ENCODE assay signal across 13 cellular contexts in the genomic region with DNA sequence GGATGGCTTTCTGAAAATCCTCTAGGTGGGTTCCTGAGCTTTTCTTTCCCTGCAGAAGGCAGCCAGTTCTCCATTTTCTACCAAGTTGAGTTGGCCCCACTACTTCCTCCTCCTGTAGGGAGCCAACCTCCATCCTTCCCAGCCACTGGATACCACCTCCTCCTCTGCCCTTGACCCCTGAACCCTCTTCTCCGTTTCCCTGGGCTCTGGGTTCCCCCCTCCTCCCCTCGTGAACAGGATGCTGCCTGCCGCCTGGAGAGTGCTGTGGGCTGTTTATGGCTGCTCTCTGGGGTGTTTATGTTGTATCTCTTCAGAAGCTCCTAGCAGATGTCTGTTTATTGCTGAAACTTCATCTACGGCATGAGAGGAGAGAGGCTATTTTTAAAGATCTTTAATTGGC. TPM values are rescaled to one million over a fixed set of nuclear protein-coding genes. Genes with fewer than 3 reads are reported as not detected.
A peak's percentile ranks its signal among the peaks of the same experiment; 100 is the strongest.
DNase-seq lines count a peak whose midpoint lies in the region; ATAC-seq, FAIRE-seq and TF ChIP-seq lines count a peak whose summit lies in the region.
"Had no signal": no experiment of that assay in that cellular context is flagged by ENCODE, and none has a peak within 500 bp of the region (broad histone marks: within the 10 kb centered on the region; RNA-seq: fewer than 3 reads in every experiment).

No MANE protein-coding gene starts in this region.

- no peaks in the 10 kb centered on the region for H3K27me3 ChIP-seq in BLaER1 treated with 17β-estradiol and CSF1 and Interleukin-3, amounts not matched to agents 10 nM and 100 nM
- no peaks in the 10 kb centered on the region for H3K27me3 ChIP-seq in HL-60 (ENCODE audit: insufficient read depth, poor library complexity, severe bottlenecking)
- no peaks in the 10 kb centered on the region for H3K27me3 ChIP-seq in K562 (ENCODE audit: control insufficient read depth in 2 of 2, insufficient read depth in 2 of 2, low read length in 2 of 2)
- no peaks in the 10 kb centered on the region for H3K27me3 ChIP-seq in right lobe of liver
- no peaks in the 10 kb centered on the region for H3K27me3 ChIP-seq in naive thymus-derived CD4-positive, alpha-beta T cell (ENCODE audit: control insufficient read depth in 2 of 2, insufficient read depth in 2 of 2, low read length in 2 of 2)

- peaks cover 9 to 33% of the 10 kb centered on the region in 2 donors for H3K4me1 Mint-ChIP-seq in immature natural killer cell
- peaks cover 4 to 72% (median 10%) of the 10 kb centered on the region in 7 donors for H3K4me1 Mint-ChIP-seq in naive thymus-derived CD4-positive, alpha-beta T cell

- TF ChIP-seq POLR2A in K562 (conservative IDR thresholded peaks at IDR 0.05) (no peak), right lobe of liver (IDR thresholded peaks at IDR 0.05) (no peak)

- H3K4me1 ChIP-seq in BLaER1 treated with 17β-estradiol and CSF1 and Interleukin-3, amounts not matched to agents 10 nM and 100 nM = peaks cover 38 to 76% (median 51%) of the 10 kb centered on the region in 10 experiments
- peaks cover 65 to 76% of the 10 kb centered on the region in 2 experiments for H3K4me1 ChIP-seq in K562 (replicated peaks in 1 of 2; ENCODE audit: control insufficient read depth in 2 of 2, insufficient read depth in 2 of 2, low read length in 2 of 2)
- H3K4me1 ChIP-seq in right lobe of liver = peaks cover 0 to under 1% (median 0%) of the 10 kb centered on the region in 4 donors
- no peaks in the 10 kb centered on the region for H3K4me1 ChIP-seq in naive thymus-derived CD4-positive, alpha-beta T cell (ENCODE audit: control insufficient read depth in 2 of 2, insufficient read depth in 2 of 2, low read length in 2 of 2)

- TF ChIP-seq EP300 in K562 (IDR thresholded peaks at IDR 0.05; ENCODE audit: low read length) = no peak

- H2AFZ ChIP-seq in K562 (ENCODE audit: low read depth, low read length) = no peak overlapping the region

- no peaks in the 10 kb centered on the region for H3K36me3 ChIP-seq in BLaER1 treated with 17β-estradiol and CSF1 and Interleukin-3, amounts not matched to agents 10 nM and 100 nM
- peaks cover 14% of the 10 kb centered on the region for H3K36me3 ChIP-seq in K562 (ENCODE audit: control insufficient read depth, insufficient read depth, low read length)
- no peaks in the 10 kb centered on the region for H3K36me3 ChIP-seq in right lobe of liver
- no peaks in the 10 kb centered on the region for H3K36me3 ChIP-seq in naive thymus-derived CD4-positive, alpha-beta T cell (ENCODE audit: control insufficient read depth in 2 of 3, insufficient read depth in 3 of 3, low read length in 3 of 3)

- no TSS peak for BruUV-seq in K562 (replicated peaks; lab: Mats Ljungman, UMichigan)

- TF ChIP-seq CTCF in HL-60 (IDR thresholded peaks at IDR 0.05; ENCODE audit: insufficient read depth, low read length) = no peak
- TF ChIP-seq CTCF in K562 (IDR thresholded peaks at IDR 0.05 in 2 of 3, conservative IDR thresholded peaks at IDR 0.05 in 1 of 3; ENCODE audit: insufficient read depth in 2 of 3, low read depth in 1 of 3, low read length in 3 of 3) = peak; percentile 11 to 29 (median 23); a peak in 2 of 6 replicates
- no peak for TF ChIP-seq CTCF in right lobe of liver (IDR thresholded peaks at IDR 0.05)

- no peak for ATAC-seq in K562
- peak in 3 of 4 donors; percentile 11 to 31 (median 29) for ATAC-seq in right lobe of liver
- ATAC-seq in naive thymus-derived CD4-positive, alpha-beta T cell = no peak

- TF ChIP-seq RAD21 in K562 (CRISPR knock-in tag; conservative IDR thresholded peaks at IDR 0.05 in 1 of 2, IDR thresholded peaks at IDR 0.05 in 1 of 2) = no peak

- POLR2A ChIA-PET in K562 (lab: Yijun Ruan, JAX) = interaction anchor here (0.8 to 1.4 kb wide), 3 partner anchors 8 to 13 kb away, joined by 3 read pairs; partner anchors contain the start of gene MICAL2
- POLR2A ChIA-PET in naive thymus-derived CD4-positive, alpha-beta T cell (lab: Charles Lee) = no interaction called here

- H3K9me3 ChIP-seq in BLaER1 treated with 17β-estradiol and CSF1 and Interleukin-3, amounts not matched to agents 10 nM and 100 nM (replicated peaks in 1 of 11) = no peaks in the 10 kb centered on the region
- H3K9me3 ChIP-seq in K562 (replicated peaks; ENCODE audit: control insufficient read depth, insufficient read depth, low read depth, low read length) (no peaks in the 10 kb centered on the region), right lobe of liver (no peaks in the 10 kb centered on the region)
- no peaks in the 10 kb centered on the region for H3K9me3 ChIP-seq in naive thymus-derived CD4-positive, alpha-beta T cell (ENCODE audit: control insufficient read depth in 2 of 3, low read length in 3 of 3)

- H3K27ac Mint-ChIP-seq in immature natural killer cell = no peak overlapping the region
- H3K27ac Mint-ChIP-seq in naive thymus-derived CD4-positive, alpha-beta T cell = peak overlapping the region in 2 of 9 donors; percentile 42 to 58
- H3K27ac Mint-ChIP-seq: type B pancreatic cell had no signal

- CTCF ChIA-PET in K562 (lab: Yijun Ruan, JAX; ENCODE audit: low intra/inter-chr PET ratio) = no interaction called here
- CTCF ChIA-PET in naive thymus-derived CD4-positive, alpha-beta T cell (lab: Charles Lee) = interaction anchor here (0.8 kb wide), 1 partner anchor 1110 kb away, joined by 3 read pairs; no protein-coding TSS in a partner anchor

- peak overlapping the region in 1 of 11 experiments; percentile 21; a peak in 1 of 22 replicates for H3K9ac ChIP-seq in BLaER1 treated with 17β-estradiol and CSF1 and Interleukin-3, amounts not matched to agents 10 nM and 100 nM
- no peak overlapping the region for H3K9ac ChIP-seq in K562 (ENCODE audit: insufficient read depth in 1 of 2, low read depth in 2 of 2, low read length in 2 of 2)

- peaks cover 0 to 4% (median 3%) of the 10 kb centered on the region in 3 donors for H3K27me3 Mint-ChIP-seq in immature natural killer cell (ENCODE audit: low read depth in 3 of 3)
- no peaks in the 10 kb centered on the region for H3K27me3 Mint-ChIP-seq in naive thymus-derived CD4-positive, alpha-beta T cell

- peak overlapping the region in 8 of 11 experiments; percentile 6 to 57 (median 46); a peak in 14 of 22 replicates for H3K27ac ChIP-seq in BLaER1 treated with 17β-estradiol and CSF1 and Interleukin-3, amounts not matched to agents 10 nM and 100 nM
- H3K27ac ChIP-seq in HL-60 (replicated peaks) (no peak overlapping the region; the same call in 1 of the 2 replicates), K562 (ENCODE audit: extremely low read depth, low read depth, low read length) (no peak overlapping the region), right lobe of liver (no peak overlapping the region), substantia nigra (ENCODE audit: low read depth, low read length, poor library complexity, severe bottlenecking) (no peak overlapping the region)
- H3K27ac ChIP-seq in naive thymus-derived CD4-positive, alpha-beta T cell (ENCODE audit: low read depth, low read length) = no peak overlapping the region

- DNase-seq in HL-60 (ENCODE audit: low read depth in 1 of 2, low spot score in 1 of 2) = peak; percentile 22 to 53
- DNase-seq in K562 (ENCODE audit: extremely low read depth in 1 of 4, low spot score in 3 of 4) = no peak
- DNase-seq in right lobe of liver = no peak
- no peak for DNase-seq in activated T-cell treated with anti-CD3 and anti-CD28 coated beads, Interleukin-2, amount 50 U/mL, for 1 hour
- DNase-seq in substantia nigra (lab: John Stamatoyannopoulos, UW) = no peak
- no peak for DNase-seq in immature natural killer cell
- no peak for DNase-seq in naive thymus-derived CD4-positive, alpha-beta T cell
- DNase-seq: effector memory CD4-positive, alpha-beta T cell; EL; MM.1S had no signal

- H4K20me1 ChIP-seq in BLaER1 treated with 17β-estradiol and CSF1 and Interleukin-3, amounts not matched to agents 10 nM and 100 nM = no peaks in the 10 kb centered on the region; a peak in 1 of 22 replicates
- H4K20me1 ChIP-seq in K562 (replicated peaks; ENCODE audit: control insufficient read depth, insufficient read depth, low read length) = no peaks in the 10 kb centered on the region

- peak overlapping the region in 1 of 10 experiments; percentile 14; a peak in 2 of 20 replicates for H3K4me3 ChIP-seq in BLaER1 treated with 17β-estradiol and CSF1 and Interleukin-3, amounts not matched to agents 10 nM and 100 nM
- H3K4me3 ChIP-seq in HL-60 (replicated peaks; ENCODE audit: insufficient read depth, low read length) = no peak overlapping the region
- H3K4me3 ChIP-seq in K562 = no peak overlapping the region
- H3K4me3 ChIP-seq in right lobe of liver = no peak overlapping the region
- H3K4me3 ChIP-seq in naive thymus-derived CD4-positive, alpha-beta T cell (ENCODE audit: low read length) = no peak overlapping the region

- no peak for FAIRE-seq in K562 (lab: Jason Lieb, UNC)
- FAIRE-seq: GM19239 had no signal

- H3K4me2 ChIP-seq in BLaER1 treated with 17β-estradiol and CSF1 and Interleukin-3, amounts not matched to agents 10 nM and 100 nM = peak overlapping the region; percentile 62 to 92 (median 71)
- H3K4me2 ChIP-seq in K562 (ENCODE audit: insufficient read depth, low read length) = no peak overlapping the region

- H3K36me3 Mint-ChIP-seq in immature natural killer cell = peaks cover 0 to 18% (median 5%) of the 10 kb centered on the region in 3 donors
- H3K36me3 Mint-ChIP-seq in naive thymus-derived CD4-positive, alpha-beta T cell = peaks cover 0 to 14% (median 0%) of the 10 kb centered on the region in 5 donors
- H3K36me3 Mint-ChIP-seq: type B pancreatic cell had no signal

- in situ Hi-C loops in K562 (cut with MboI) = no loop called here

- no peak overlapping the region for H3K4me3 Mint-ChIP-seq in immature natural killer cell
- no peak overlapping the region for H3K4me3 Mint-ChIP-seq in naive thymus-derived CD4-positive, alpha-beta T cell
- H3K4me3 Mint-ChIP-seq: type B pancreatic cell had no signal

- H3K9me3 Mint-ChIP-seq in immature natural killer cell = no peaks in the 10 kb centered on the region
- H3K9me3 Mint-ChIP-seq in naive thymus-derived CD4-positive, alpha-beta T cell = no peaks in the 10 kb centered on the region
- H3K9me3 Mint-ChIP-seq: type B pancreatic cell had no signal

- intact Hi-C loops in K562 (cut with micrococcal nuclease) = loop anchor here (5.0 kb wide), 1 partner anchor 33 kb away; no protein-coding TSS in a partner anchor
- intact Hi-C loops in right lobe of liver (cut with DNase I) = no loop called here
- intact Hi-C loops in naive thymus-derived CD4-positive, alpha-beta T cell (cut with micrococcal nuclease) = no loop called here

- WGBS in K562 (ENCODE audit: insufficient coverage, low coverage, missing lambda C conversion rate) = 71% methylated on average over 4 of the region's 4 CpGs
- whole genome bisulfite sequencing in right lobe of liver (ENCODE audit: insufficient coverage, low coverage, low lambda C conversion rate, missing lambda C conversion rate) = 74% methylated on average over 4 of the region's 4 CpGs

- H3K79me2 ChIP-seq in K562 (ENCODE audit: control insufficient read depth, insufficient read depth, low read length) = peaks cover 61% of the 10 kb centered on the region

- H3K9me1 ChIP-seq in K562 (ENCODE audit: control insufficient read depth, insufficient read depth, low read length) = peaks cover 3% of the 10 kb centered on the region

RNA-seq across cellular contexts. Expression of gene MICAL2, which starts 8.6 kb away (rescaled TPM):
- total RNA-seq in K562 (2011; cell fraction: chromatin; rRNA removed; ENCODE audit: low replicate concordance) = 173 and 222 TPM in 2 replicates
- total RNA-seq in K562 (2011; cell fraction: nucleolus; rRNA removed) = 77.0 and 99.7 TPM in 2 replicates
- total RNA-seq in K562 (2011; cell fraction: nucleoplasm; rRNA removed) = 107 and 133 TPM in 2 replicates
- 33.6 and 42.7 TPM in 2 replicates for total RNA-seq in K562 (2014; rRNA removed)
- 35.0 and 36.8 TPM in 2 replicates for total RNA-seq in K562 (2014; rRNA removed; fragmentation: Illumina TruSeq; extraction: Trizol)
- 22.9 and 23.7 TPM in 2 replicates for total RNA-seq in K562 (2015; rRNA removed; fragmentation: Illumina TruSeq; extraction: Trizol)
- 63.5 and 64.2 TPM in 2 replicates for total RNA-seq in K562 (2021)
- polyA plus RNA-seq in K562 (2011; rRNA removed) = 38.1 and 47.3 TPM in 2 replicates
- polyA plus RNA-seq in K562 (2011; cell fraction: cytosol; rRNA removed) = 28.3 and 36.5 TPM in 2 replicates
- polyA plus RNA-seq in K562 (2011; cell fraction: nucleus; rRNA removed) = 46.0 and 76.1 TPM in 2 replicates
- polyA plus RNA-seq in K562 (2012) = 31.7 and 42.8 TPM in 2 replicates
- polyA plus RNA-seq in K562 (2014; fragmentation: Illumina TruSeq; extraction: Trizol) = 40.3 and 43.0 TPM in 2 replicates
- 1 to 10 TPM; 4.7 to 5.9 TPM for polyA plus RNA-seq in K562 (2014; fragmentation: Nextera tagmentation; extraction: Ambion mirVana)
- polyA plus RNA-seq in K562 (2014; rRNA removed) = 23.3 and 24.0 TPM in 2 replicates
- 82.4 and 92.6 TPM in 2 replicates for polyA minus RNA-seq in K562 (2011; rRNA and poly(A)+ RNA removed)
- 47.4 and 54.4 TPM in 2 replicates for polyA minus RNA-seq in K562 (2011; cell fraction: cytosol; rRNA and poly(A)+ RNA removed)
- polyA minus RNA-seq in K562 (2011; cell fraction: nucleus; rRNA and poly(A)+ RNA removed) = 66.9 and 104 TPM in 2 replicates
- 10 to 100 TPM; 17.0 to 50.7 (median 35.9) TPM for total RNA-seq in right lobe of liver
- 10 to 100 TPM in 2 of 3 donors, 1 to 10 TPM in 1; 7.0 to 35.0 (median 10.1) TPM for polyA plus RNA-seq in immature natural killer cell
- 100 to 1,000 TPM in 1 of 5 experiments, 10 to 100 TPM in 2, 1 to 10 TPM in 2; 5.8 to 112 (median 13.4) TPM for total RNA-seq in naive thymus-derived CD4-positive, alpha-beta T cell
- 1 to 10 TPM; 1.1 to 2.6 TPM for polyA plus RNA-seq in naive thymus-derived CD4-positive, alpha-beta T cell

Comparison
In these comparisons a context has a peak if more than half of its experiments do, and no peak if none do; other contexts are left out.
1. H3K27ac ChIP-seq: peak in BLaER1 treated with 17β-estradiol and CSF1 and Interleukin-3, amounts not matched to agents 10 nM and 100 nM (8 of 11); none in HL-60 (single experiment), K562 (single experiment), right lobe of liver (0 of 3), substantia nigra (single experiment) and naive thymus-derived CD4-positive, alpha-beta T cell (single experiment).
2. DNase-seq: peak in HL-60 (2 of 2); none in K562 (0 of 4), right lobe of liver (0 of 3), activated T-cell treated with anti-CD3 and anti-CD28 coated beads, Interleukin-2, amount 50 U/mL, for 1 hour (single experiment), substantia nigra (0 of 49), immature natural killer cell (0 of 3) and naive thymus-derived CD4-positive, alpha-beta T cell (0 of 9).
3. CTCF ChIP-seq: peak in K562 (3 of 3); none in HL-60 (single experiment) and right lobe of liver (0 of 4).
4. ATAC-seq: peak in right lobe of liver (3 of 4); none in K562 (single experiment) and naive thymus-derived CD4-positive, alpha-beta T cell (single experiment).